8 cellular contexts compared by ENCODE assay signal in genomic region chr19:2236285-2237050, GRCh38. TPM values are rescaled to one million over a fixed set of nuclear protein-coding genes. Genes with fewer than 3 reads are reported as not detected.
A peak's percentile ranks its signal among the peaks of the same experiment; 100 is the strongest.
DNase-seq lines count a peak whose midpoint lies in the region; ATAC-seq and TF ChIP-seq lines count a peak whose summit lies in the region.

TSS of gene PLEKHJ1 (minus strand) at chr19:2236329. CDS start at chr19:2236248, 81 bp downstream.
TSS of gene SF3A2 (plus strand) at chr19:2236824. CDS start at chr19:2243419, 6,595 bp downstream.

- H3K4me1 ChIP-seq in DOHH2 (ENCODE audit: control insufficient read depth, low read length) (peaks cover 63% of the 10 kb centered on the region), Peyer's patch (peaks cover 12 to 68% (median 38%) of the 10 kb centered on the region in 4 donors), muscle layer of colon (ENCODE audit: insufficient read depth, low read length) (peaks cover 56% of the 10 kb centered on the region)

- peak within 1 kb of the TSS; percentile 90 for H3K9ac ChIP-seq in muscle layer of colon (ENCODE audit: low read length)

- ATAC-seq in GM21737 (IDR thresholded peaks at IDR 0.05; ENCODE audit: unreplicated experiment) (peak; percentile 65), esophagus mucosa (peak; percentile 88)

- TF ChIP-seq CTCF in DOHH2 (IDR thresholded peaks at IDR 0.05; ENCODE audit: low read depth, low read length, poor library complexity, severe bottlenecking) (peak; percentile 97), Peyer's patch (IDR thresholded peaks at IDR 0.05) (peak; percentile 100)

- no peaks in the 10 kb centered on the region for H3K9me2 ChIP-seq in DOHH2 (replicated peaks; ENCODE audit: control insufficient read depth, low read length)

- H3K27ac ChIP-seq in DOHH2 (ENCODE audit: low read depth, low read length), result peak within 1 kb of the TSS; percentile 77
- H3K27ac ChIP-seq in KOPT-K1 (ENCODE audit: low read depth, low read length, poor library complexity, severe bottlenecking), result peak within 1 kb of the TSS; percentile 93
- H3K27ac ChIP-seq in Peyer's patch, result peak within 1 kb of the TSS; percentile 92 to 100 (median 97)
- peak within 1 kb of the TSS; percentile 99 for H3K27ac ChIP-seq in muscle layer of colon (ENCODE audit: low read depth, low read length)

- H3K27me3 ChIP-seq in DOHH2 (ENCODE audit: control insufficient read depth, low read length) (no peaks in the 10 kb centered on the region), Peyer's patch (no peaks in the 10 kb centered on the region), muscle layer of colon (ENCODE audit: control insufficient read depth in 1 of 2, insufficient read depth in 2 of 2, low read length in 2 of 2) (no peaks in the 10 kb centered on the region)

- H3K4me2 ChIP-seq in DOHH2 (ENCODE audit: low read length), result peak within 1 kb of the TSS; percentile 88

- peaks cover 38% of the 10 kb centered on the region for H4K20me1 ChIP-seq in DOHH2 (ENCODE audit: control insufficient read depth, insufficient read depth, low read depth, low read length)

- 0 out of 2 replicates have a peak, but pooled peaks cover 6% of the 10 kb centered on the region for H3F3A ChIP-seq in DOHH2 (ENCODE audit: control insufficient read depth, insufficient read depth)

- H3K4me3 ChIP-seq in DOHH2 (ENCODE audit: low read length), result peak within 1 kb of the TSS; percentile 97
- peak within 1 kb of the TSS; percentile 81 to 98 (median 86) for H3K4me3 ChIP-seq in Peyer's patch
- peak within 1 kb of the TSS; percentile 65 to 96 for H3K4me3 ChIP-seq in muscle layer of colon (ENCODE audit: low read depth in 1 of 2, low read length in 2 of 2)

- H3K9me3 ChIP-seq in DOHH2 (ENCODE audit: control insufficient read depth, insufficient read depth, low read length) (no peaks in the 10 kb centered on the region), KOPT-K1 (ENCODE audit: insufficient read depth, low read length, poor library complexity, severe bottlenecking) (no peaks in the 10 kb centered on the region), Peyer's patch (no peaks in the 10 kb centered on the region), muscle layer of colon (ENCODE audit: low read length) (no peaks in the 10 kb centered on the region)

- H3K79me2 ChIP-seq in DOHH2 (ENCODE audit: control insufficient read depth, low read length), result peaks cover 95% of the 10 kb centered on the region

- peak; percentile 93 to 99 (median 98) for DNase-seq in Peyer's patch
- DNase-seq in activated T-cell treated with anti-CD3 and anti-CD28 coated beads, Interleukin-2, amount 50 U/mL, for 48 hours, result peak; percentile 100
- DNase-seq in stimulated activated CD8-positive, alpha-beta memory T cell treated with anti-CD3 and anti-CD28 coated beads, Interleukin-7, amount 100 ng/mL, for 24 hours (ENCODE audit: low read depth), result peak; percentile 96

- H3K36me3 ChIP-seq in DOHH2 (ENCODE audit: control insufficient read depth, low read length) (peaks cover 89% of the 10 kb centered on the region), KOPT-K1 (ENCODE audit: insufficient read depth, low read length) (peaks cover 58% of the 10 kb centered on the region), Peyer's patch (peaks cover 0 to 20% (median 0%) of the 10 kb centered on the region in 3 donors), muscle layer of colon (ENCODE audit: insufficient read depth, low read length) (peaks cover 14% of the 10 kb centered on the region)

- TF ChIP-seq POLR2A in Peyer's patch (IDR thresholded peaks at IDR 0.05), result peak; percentile 79 to 83

RNA-seq across cellular contexts. Expression of gene PLEKHJ1, which starts in this region (rescaled TPM):
- 100 to 1,000 TPM; 156 to 298 (median 227) TPM for total RNA-seq in Peyer's patch
- total RNA-seq in esophagus mucosa, result 48.9 TPM

RNA-seq across cellular contexts. Expression of gene SF3A2, which starts in this region (rescaled TPM):
- total RNA-seq in Peyer's patch (100 to 1,000 TPM in 1 of 4 donors, 10 to 100 TPM in 3; 38.7 to 133 (median 72.3) TPM), esophagus mucosa (45.4 TPM)

Comparison
In these comparisons a context has a peak if more than half of its experiments do, and no peak if none do; other contexts are left out.
1. Peak in every context shown above with its lines: DNase-seq, ATAC-seq, H3K4me3 ChIP-seq and H3K27ac ChIP-seq.